ENCODE assay signal across 11 cellular contexts in genomic region chr9:137163101-137163661, GRCh38. TPM values are rescaled to one million over a fixed set of nuclear protein-coding genes. Genes with fewer than 3 reads are reported as not detected.
DNase-seq lines count a peak whose midpoint lies in the region; ATAC-seq and TF ChIP-seq lines count a peak whose summit lies in the region.
"Had no signal": no experiment of that assay in that cellular context is flagged by ENCODE, and none has a peak within 500 bp of the region (broad histone marks: within the 10 kb centered on the region; RNA-seq: fewer than 3 reads in every experiment).

No MANE protein-coding gene starts in this region.

- ATAC-seq in mucosa of descending colon: peak; percentile 12

- no peak for DNase-seq in AG10803 (ENCODE audit: low read depth)
- DNase-seq in NT2/D1 (ENCODE audit: low read depth, low spot score): no peak
- DNase-seq in esophagus muscularis mucosa (ENCODE audit: extremely low spot score): no peak
- DNase-seq in mucosa of descending colon: no peak
- DNase-seq in NCI-H128 (lab: John Stamatoyannopoulos, UW; ENCODE audit: unreplicated experiment): no peak
- DNase-seq in occipital lobe (lab: John Stamatoyannopoulos, UW): no peak
- no peak for DNase-seq in NCI-H1694 treated with DMSO at 0.1 percent for 48 hours (lab: John Stamatoyannopoulos, UW)
- no peak for DNase-seq in SKM-1 (lab: John Stamatoyannopoulos, UW; ENCODE audit: unreplicated experiment)
- DNase-seq: kidney, NCI-H345 had no signal

- H3K4me3 ChIP-seq in AG10803 (ENCODE audit: low read length) (0 out of 2 replicates have a peak overlapping the region, but pooled peaks have one; percentile 17), NT2/D1 (ENCODE audit: insufficient read length, low read depth) (peak overlapping the region; percentile 55), esophagus muscularis mucosa (peak overlapping the region; percentile 28 to 38 (median 30)), mucosa of descending colon (no peak overlapping the region)

- H3K27me3 ChIP-seq in NT2/D1 (ENCODE audit: insufficient read depth, insufficient read length) (peaks cover 96% of the 10 kb centered on the region), esophagus muscularis mucosa (peaks cover 0 to 100% (median 95%) of the 10 kb centered on the region in 4 donors)

- H3K9me3 ChIP-seq in NT2/D1 (ENCODE audit: insufficient read depth, low read length) (no peaks in the 10 kb centered on the region), esophagus muscularis mucosa (no peaks in the 10 kb centered on the region), mucosa of descending colon (no peaks in the 10 kb centered on the region)

- no peaks in the 10 kb centered on the region for H3K36me3 ChIP-seq in NT2/D1 (ENCODE audit: insufficient read depth, insufficient read length, low read length)
- no peaks in the 10 kb centered on the region for H3K36me3 ChIP-seq in esophagus muscularis mucosa
- no peaks in the 10 kb centered on the region for H3K36me3 ChIP-seq in mucosa of descending colon (ENCODE audit: low read depth)

- intact Hi-C loops in esophagus muscularis mucosa (cut with DNase I) (no loop called here), mucosa of descending colon (cut with DNase I, micrococcal nuclease) (no loop called here)

- H3K9ac ChIP-seq in NT2/D1 (ENCODE audit: insufficient read length, low read depth): peak overlapping the region; percentile 74

- 15% methylated on average over 10 of the region's 43 CpGs for WGBS in esophagus muscularis mucosa

- H3K4me1 ChIP-seq in NT2/D1 (ENCODE audit: insufficient read depth, insufficient read length) (peaks cover 26% of the 10 kb centered on the region), esophagus muscularis mucosa (peaks cover 26 to 45% (median 36%) of the 10 kb centered on the region in 4 donors), mucosa of descending colon (ENCODE audit: low read depth) (peaks cover 26% of the 10 kb centered on the region)

- TF ChIP-seq POLR2A in esophagus muscularis mucosa (IDR thresholded peaks at IDR 0.05; ENCODE audit: low read depth): no peak

- no peak for TF ChIP-seq EP300 in esophagus muscularis mucosa (IDR thresholded peaks at IDR 0.05)

- no peak overlapping the region for H3K27ac ChIP-seq in esophagus muscularis mucosa (replicated peaks in 1 of 4)

- TF ChIP-seq CTCF in AG10803 (conservative IDR thresholded peaks at IDR 0.05; ENCODE audit: low read length): no peak
- peak in 1 of 3 experiments; percentile 1 for TF ChIP-seq CTCF in esophagus muscularis mucosa (IDR thresholded peaks at IDR 0.05)
- TF ChIP-seq CTCF in mucosa of descending colon (IDR thresholded peaks at IDR 0.05): no peak

RNA-seq across cellular contexts. Expression of gene LRRC26, which starts 6.7 kb away (rescaled TPM):
- not detected for total RNA-seq in esophagus muscularis mucosa
- 10 to 100 TPM; 18.7 to 63.0 (median 58.9) TPM for total RNA-seq in mucosa of descending colon
- total RNA-seq in occipital lobe: 0.62 TPM
- total RNA-seq: activated naive CD4-positive, alpha-beta T cell treated with anti-CD3 and anti-CD28 coated beads, Interleukin-2, amount 50 U/mL, for 72 hours had no signal

RNA-seq across cellular contexts. Expression of gene TMEM210, which starts 8.7 kb away (rescaled TPM):
- total RNA-seq in esophagus muscularis mucosa: not detected
- total RNA-seq in mucosa of descending colon: 1 to 10 TPM in 1 of 3 donors, not detected in 2; 1.0 TPM
- not detected for total RNA-seq in occipital lobe
- total RNA-seq: activated naive CD4-positive, alpha-beta T cell treated with anti-CD3 and anti-CD28 coated beads, Interleukin-2, amount 50 U/mL, for 72 hours; kidney had no signal

RNA-seq across cellular contexts. Expression of gene GRIN1, which starts 24.2 kb away (rescaled TPM):
- total RNA-seq in esophagus muscularis mucosa (under 1 TPM in 3 of 4 donors, not detected in 1; 0.11 to 0.50 (median 0.19) TPM), mucosa of descending colon (1 to 10 TPM in 1 of 3 donors, under 1 TPM in 1, not detected in 1; 0.36 to 2.6 TPM), occipital lobe (31.2 TPM)

RNA-seq across cellular contexts. Expression of gene ANAPC2, which starts 25.2 kb away (rescaled TPM):
- total RNA-seq in esophagus muscularis mucosa (10 to 100 TPM; 18.7 to 28.7 (median 25.1) TPM), mucosa of descending colon (10 to 100 TPM; 60.8 to 65.9 (median 61.7) TPM), occipital lobe (19.3 TPM)

RNA-seq across cellular contexts. Expression of gene SSNA1, which starts 25.3 kb away (rescaled TPM):
- total RNA-seq in esophagus muscularis mucosa (10 to 100 TPM; 58.2 to 99.5 (median 76.7) TPM), mucosa of descending colon (10 to 100 TPM; 56.7 to 71.1 (median 64.0) TPM), occipital lobe (13.4 TPM)

Comparison
In these comparisons a context has a peak if more than half of its experiments do, and no peak if none do; other contexts are left out.
1. RNA of gene LRRC26, which starts 6.7 kb away (total RNA-seq): 18.7 to 63.0 TPM in mucosa of descending colon; 0.62 TPM in occipital lobe (single experiment) and not detected in esophagus muscularis mucosa; every median in the first group is over 10 times any median in the second.